ENCODE assay signal across 8 cellular contexts in genomic region chr20:53578492-53579222, GRCh38. TPM values are rescaled to one million over a fixed set of nuclear protein-coding genes. Genes with fewer than 3 reads are reported as not detected.
DNase-seq lines count a peak whose midpoint lies in the region; ATAC-seq and TF ChIP-seq lines count a peak whose summit lies in the region.

No MANE protein-coding gene starts in this region.

- H3K9me2 ChIP-seq in Karpas-422 (replicated peaks; ENCODE audit: insufficient read depth, low read length) (no peaks in the 10 kb centered on the region), OCI-LY7 (ENCODE audit: insufficient read depth, low read length) (no peaks in the 10 kb centered on the region)

- H4K91ac ChIP-seq in neuronal stem cell (ENCODE audit: low read depth, low read length, poor library complexity) = no peak overlapping the region

- BruUV-seq in OCI-LY7 (replicated peaks; lab: Mats Ljungman, UMichigan) = no TSS peak

- no peak overlapping the region for H3K9ac ChIP-seq in Karpas-422 (ENCODE audit: low read length)
- H3K9ac ChIP-seq in neuronal stem cell (ENCODE audit: low read depth, low read length, poor library complexity) = no peak overlapping the region

- no peak overlapping the region for H3K23ac ChIP-seq in neuronal stem cell (ENCODE audit: low read depth, low read length, poor library complexity)

- intact Hi-C loops in OCI-LY7 (cut with micrococcal nuclease; ENCODE audit: unreplicated experiment) = loop anchor here (1.0 kb wide), 2 partner anchors 291 to 337 kb away; no protein-coding TSS in a partner anchor
- intact Hi-C loops in activated T-helper 2 cell treated with anti-CD3 and anti-CD28 coated beads, Interferon-gamma antibody, Interleukin-2, Interleukin-4, amounts not matched to agents 10 μg/mL and 5 μg/mL and 100 μg/mL, durations not matched to agents 14 hours and 24 hours and 36 hours (cut with micrococcal nuclease) = loop anchor here (1.0 to 5.0 kb wide), 10 partner anchors 20 to 484 kb away; no protein-coding TSS in a partner anchor

- no peaks in the 10 kb centered on the region for H3K27me3 Mint-ChIP-seq in activated T-helper 2 cell treated with anti-CD3 and anti-CD28 coated beads, Interferon-gamma antibody, Interleukin-2, Interleukin-4, amounts not matched to agents 10 μg/mL and 5 μg/mL and 100 μg/mL, durations not matched to agents 14 hours and 24 hours and 36 hours (ENCODE audit: low read depth)

- DNase-seq in BE2C = peak; percentile 69
- DNase-seq in Karpas-422 = peak; percentile 92
- DNase-seq in OCI-LY7 (ENCODE audit: low spot score) = peak; percentile 93
- peak; percentile 47 for DNase-seq in activated T-helper 2 cell treated with anti-CD3 and anti-CD28 coated beads, Interferon-gamma antibody, Interleukin-2, Interleukin-4, amounts not matched to agents 10 μg/mL and 5 μg/mL and 100 μg/mL, durations not matched to agents 14 hours and 24 hours and 36 hours (ENCODE audit: low spot score)
- peak; percentile 94 for DNase-seq in fibroblast of villous mesenchyme (ENCODE audit: low read depth)
- DNase-seq in neuronal stem cell (ENCODE audit: low spot score) = peak; percentile 78
- no peak for DNase-seq in NK-92 (lab: John Stamatoyannopoulos, UW; ENCODE audit: unreplicated experiment)

- H2AK5ac ChIP-seq in neuronal stem cell (ENCODE audit: low read depth, low read length) = no peak overlapping the region

- no peak overlapping the region for H2BK120ac ChIP-seq in neuronal stem cell (ENCODE audit: low read depth, low read length)

- no peak overlapping the region for H4K8ac ChIP-seq in neuronal stem cell (ENCODE audit: low read depth, low read length)

- H3K18ac ChIP-seq in neuronal stem cell (ENCODE audit: low read length) = no peak overlapping the region

- H3K27me3 ChIP-seq in BE2C (no peaks in the 10 kb centered on the region), Karpas-422 (ENCODE audit: low read length) (no peaks in the 10 kb centered on the region), neuronal stem cell (ENCODE audit: control insufficient read depth in 3 of 3, insufficient read depth in 3 of 3, low read depth in 1 of 3, low read length in 3 of 3) (no peaks in the 10 kb centered on the region)

- H3K4me3 Mint-ChIP-seq in activated T-helper 2 cell treated with anti-CD3 and anti-CD28 coated beads, Interferon-gamma antibody, Interleukin-2, Interleukin-4, amounts not matched to agents 10 μg/mL and 5 μg/mL and 100 μg/mL, durations not matched to agents 14 hours and 24 hours and 36 hours (ENCODE audit: low read depth) = peak overlapping the region; percentile 75

- H3K4me2 ChIP-seq in Karpas-422 (ENCODE audit: low read depth, low read length, poor library complexity, severe bottlenecking) (no peak overlapping the region), OCI-LY7 (ENCODE audit: low read length) (peak overlapping the region; percentile 86), neuronal stem cell (ENCODE audit: insufficient read depth, low read length, poor library complexity, severe bottlenecking) (no peak overlapping the region)

- no peaks in the 10 kb centered on the region for H4K20me1 ChIP-seq in Karpas-422 (ENCODE audit: insufficient read depth, low read depth, low read length)
- H4K20me1 ChIP-seq in OCI-LY7 (ENCODE audit: insufficient read depth, low read length) = peaks cover 18% of the 10 kb centered on the region

- H3K14ac ChIP-seq in neuronal stem cell (ENCODE audit: low read length) = no peak overlapping the region

- H3K27ac Mint-ChIP-seq in activated T-helper 2 cell treated with anti-CD3 and anti-CD28 coated beads, Interferon-gamma antibody, Interleukin-2, Interleukin-4, amounts not matched to agents 10 μg/mL and 5 μg/mL and 100 μg/mL, durations not matched to agents 14 hours and 24 hours and 36 hours = peak overlapping the region; percentile 86

- H2AFZ ChIP-seq in Karpas-422 (ENCODE audit: low read length) (no peak overlapping the region), OCI-LY7 (ENCODE audit: low read length) (no peak overlapping the region), neuronal stem cell (ENCODE audit: low read length) (no peak overlapping the region)

- CTCF ChIA-PET in OCI-LY7 (lab: Charles Lee; ENCODE audit: unreplicated experiment) = no interaction called here

- H3K36me3 ChIP-seq in BE2C (peaks cover 87% of the 10 kb centered on the region), Karpas-422 (ENCODE audit: insufficient read depth, low read length) (no peaks in the 10 kb centered on the region), OCI-LY7 (ENCODE audit: insufficient read depth, low read length) (peaks cover 93% of the 10 kb centered on the region), neuronal stem cell (replicated peaks in 1 of 2; ENCODE audit: control insufficient read depth in 2 of 2, insufficient read depth in 2 of 2, low read length in 2 of 2) (peaks cover 48 to 93% of the 10 kb centered on the region in 2 donors)

- ATAC-seq in GM18909 (IDR thresholded peaks at IDR 0.05; ENCODE audit: poor library complexity, unreplicated experiment) = peak; percentile 57

- H3K4me1 Mint-ChIP-seq in activated T-helper 2 cell treated with anti-CD3 and anti-CD28 coated beads, Interferon-gamma antibody, Interleukin-2, Interleukin-4, amounts not matched to agents 10 μg/mL and 5 μg/mL and 100 μg/mL, durations not matched to agents 14 hours and 24 hours and 36 hours (ENCODE audit: low read depth) = peaks cover 78% of the 10 kb centered on the region

- POLR2A ChIA-PET in OCI-LY7 (lab: Charles Lee) = interaction anchor here (0.6 to 1.2 kb wide), 9 partner anchors 13 to 621 kb away, joined by 3 to 5 read pairs (median 3); partner anchors contain the start of gene ZNF217

- TF ChIP-seq CTCF in BE2C (IDR thresholded peaks at IDR 0.05; ENCODE audit: low read depth, low read length) (peak; percentile 84), OCI-LY7 (conservative IDR thresholded peaks at IDR 0.05; ENCODE audit: low read length) (peak; percentile 97), fibroblast of villous mesenchyme (IDR thresholded peaks at IDR 0.05; ENCODE audit: insufficient read depth, low read depth, low read length) (peak; percentile 80)

- H3K9me3 ChIP-seq in BE2C (no peaks in the 10 kb centered on the region), Karpas-422 (ENCODE audit: low read length) (no peaks in the 10 kb centered on the region), OCI-LY7 (ENCODE audit: low read length) (no peaks in the 10 kb centered on the region), neuronal stem cell (replicated peaks in 1 of 2; ENCODE audit: control insufficient read depth in 2 of 2, insufficient read depth in 1 of 2, low read depth in 1 of 2, low read length in 2 of 2) (peaks cover 0 to 3% of the 10 kb centered on the region in 2 donors)

- peaks cover 20% of the 10 kb centered on the region for H3K79me1 ChIP-seq in neuronal stem cell (ENCODE audit: low read depth, low read length)

- H3K9me3 Mint-ChIP-seq in activated T-helper 2 cell treated with anti-CD3 and anti-CD28 coated beads, Interferon-gamma antibody, Interleukin-2, Interleukin-4, amounts not matched to agents 10 μg/mL and 5 μg/mL and 100 μg/mL, durations not matched to agents 14 hours and 24 hours and 36 hours = no peaks in the 10 kb centered on the region

- H3K36me3 Mint-ChIP-seq in activated T-helper 2 cell treated with anti-CD3 and anti-CD28 coated beads, Interferon-gamma antibody, Interleukin-2, Interleukin-4, amounts not matched to agents 10 μg/mL and 5 μg/mL and 100 μg/mL, durations not matched to agents 14 hours and 24 hours and 36 hours (ENCODE audit: low read depth) = peaks cover 90% of the 10 kb centered on the region

- H3K79me2 ChIP-seq in Karpas-422 (ENCODE audit: low read length) = no peaks in the 10 kb centered on the region
- H3K79me2 ChIP-seq in OCI-LY7 (ENCODE audit: insufficient read depth, low read depth, low read length) = peaks cover 100% of the 10 kb centered on the region

- no peak overlapping the region for H3K27ac ChIP-seq in Karpas-422 (ENCODE audit: low read length)
- peak overlapping the region; percentile 96 for H3K27ac ChIP-seq in OCI-LY7 (ENCODE audit: low read depth, low read length, poor library complexity, severe bottlenecking)
- no peak overlapping the region for H3K27ac ChIP-seq in neuronal stem cell (replicated peaks; ENCODE audit: low read length)

- no peak overlapping the region for H3K4ac ChIP-seq in neuronal stem cell (ENCODE audit: low read length)

- no CpG with 5 or more reads among the region's 10 CpGs for WGBS in neuronal stem cell (ENCODE audit: extremely low coverage in 2 of 2, insufficient read length in 2 of 2, insufficient replicate concordance in 1 of 2), 2 donors

- no peak overlapping the region for H2BK5ac ChIP-seq in neuronal stem cell (ENCODE audit: low read length)

- H2BK12ac ChIP-seq in neuronal stem cell (ENCODE audit: low read length) = no peak overlapping the region

- peaks cover 29% of the 10 kb centered on the region for H3K4me1 ChIP-seq in BE2C
- no peaks in the 10 kb centered on the region for H3K4me1 ChIP-seq in Karpas-422 (ENCODE audit: low read length)
- peaks cover 58% of the 10 kb centered on the region for H3K4me1 ChIP-seq in OCI-LY7 (ENCODE audit: insufficient read depth, low read length, poor library complexity, severe bottlenecking)
- peaks cover 12 to 17% of the 10 kb centered on the region in 2 donors for H3K4me1 ChIP-seq in neuronal stem cell (ENCODE audit: control insufficient read depth in 2 of 2, insufficient read depth in 1 of 2, low read depth in 1 of 2, low read length in 2 of 2)

- no peak overlapping the region for H2BK15ac ChIP-seq in neuronal stem cell (ENCODE audit: low read length)

- H3K4me3 ChIP-seq in BE2C (ENCODE audit: low read depth, low read length) = peak overlapping the region; percentile 3; the same call in 1 of the 2 replicates
- no peak overlapping the region for H3K4me3 ChIP-seq in Karpas-422 (ENCODE audit: low read length)
- peak overlapping the region; percentile 68 for H3K4me3 ChIP-seq in OCI-LY7 (ENCODE audit: low read depth, low read length, poor library complexity, severe bottlenecking)
- peak overlapping the region; percentile 43 for H3K4me3 ChIP-seq in fibroblast of villous mesenchyme (ENCODE audit: low read depth, low read length)
- no peak overlapping the region for H3K4me3 ChIP-seq in neuronal stem cell (ENCODE audit: low read length in 2 of 2)

RNA-seq across cellular contexts. Expression of gene ZNF217, which starts 15.0 kb away (rescaled TPM):
- 12.8 TPM for polyA plus RNA-seq in BE2C (2012; ENCODE audit: insufficient read depth, insufficient read length, low read depth)
- total RNA-seq in Karpas-422 (2014; rRNA removed; shearing (Covaris generic); ENCODE audit: low replicate concordance) = 1.5 and 2.2 TPM in 2 replicates
- 35.1 and 39.7 TPM in 2 replicates for total RNA-seq in OCI-LY7 (2014; rRNA removed; shearing (Covaris generic))
- 68.4 and 77.0 TPM in 2 replicates for total RNA-seq in OCI-LY7 (2022)
- total RNA-seq in activated T-helper 2 cell treated with anti-CD3 and anti-CD28 coated beads, Interferon-gamma antibody, Interleukin-2, Interleukin-4, amounts not matched to agents 10 μg/mL and 5 μg/mL and 100 μg/mL, durations not matched to agents 14 hours and 24 hours and 36 hours = 55.4 and 60.6 TPM in 2 replicates
- 20.3 and 22.9 TPM in 2 replicates for total RNA-seq in fibroblast of villous mesenchyme
- polyA plus RNA-seq in neuronal stem cell (2013, experiment 1 of 2) = 31.6 TPM
- 32.6 TPM for polyA plus RNA-seq in neuronal stem cell (2013, experiment 2 of 2)

Comparison
In these comparisons a context has a peak if more than half of its experiments do, and no peak if none do; other contexts are left out.
1. H3K4me3 ChIP-seq: peak in BE2C (single experiment), OCI-LY7 (single experiment) and fibroblast of villous mesenchyme (single experiment); none in Karpas-422 (single experiment) and neuronal stem cell (0 of 2).
2. Peak in every context shown above with its lines, with median percentiles within 50 percentile points of each other: CTCF ChIP-seq.